In genomic region chr2:181813963-181814565, GRCh38 we compare ENCODE assay signal across 1 cellular context.
TF ChIP-seq lines count a peak whose summit lies in the region.

No MANE protein-coding gene starts in this region.

TF ChIP-seq in HepG2, 621 proteins besides CTCF, POLR2A, EP300 and RAD21 (continued from another document):
- TF ChIP-seq, protein P1, sequence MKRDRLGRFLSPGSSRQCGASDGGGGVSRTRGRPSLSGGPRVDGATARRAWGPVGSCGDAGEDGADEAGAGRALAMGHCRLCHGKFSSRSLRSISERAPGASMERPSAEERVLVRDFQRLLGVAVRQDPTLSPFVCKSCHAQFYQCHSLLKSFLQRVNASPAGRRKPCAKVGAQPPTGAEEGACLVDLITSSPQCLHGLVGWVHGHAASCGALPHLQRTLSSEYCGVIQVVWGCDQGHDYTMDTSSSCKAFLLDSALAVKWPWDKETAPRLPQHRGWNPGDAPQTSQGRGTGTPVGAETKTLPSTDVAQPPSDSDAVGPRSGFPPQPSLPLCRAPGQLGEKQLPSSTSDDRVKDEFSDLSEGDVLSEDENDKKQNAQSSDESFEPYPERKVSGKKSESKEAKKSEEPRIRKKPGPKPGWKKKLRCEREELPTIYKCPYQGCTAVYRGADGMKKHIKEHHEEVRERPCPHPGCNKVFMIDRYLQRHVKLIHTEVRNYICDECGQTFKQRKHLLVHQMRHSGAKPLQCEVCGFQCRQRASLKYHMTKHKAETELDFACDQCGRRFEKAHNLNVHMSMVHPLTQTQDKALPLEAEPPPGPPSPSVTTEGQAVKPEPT (CRISPR knock-in tag; IDR thresholded peaks at IDR 0.05; ENCODE audit: low read depth), result no peak
- TF ChIP-seq TBX3 (IDR thresholded peaks at IDR 0.05; ENCODE audit: borderline replicate concordance) (no peak), ZNF746 (CRISPR knock-in tag; IDR thresholded peaks at IDR 0.05) (no peak), SETDB1 (CRISPR knock-in tag; IDR thresholded peaks at IDR 0.05; ENCODE audit: borderline replicate concordance) (no peak), ZFP36L1 (CRISPR knock-in tag; IDR thresholded peaks at IDR 0.05) (no peak), NFATC3 (CRISPR knock-in tag; IDR thresholded peaks at IDR 0.05) (no peak), ZNF430 (CRISPR knock-in tag; IDR thresholded peaks at IDR 0.05) (no peak), AHR (CRISPR knock-in tag; IDR thresholded peaks at IDR 0.05) (no peak), NCOA1 (CRISPR knock-in tag; IDR thresholded peaks at IDR 0.05) (no peak)
